10 cellular contexts compared by ENCODE assay signal in genomic region chr1:67441183-67441582, GRCh38. TPM values are rescaled to one million over a fixed set of nuclear protein-coding genes. Genes with fewer than 3 reads are reported as not detected.
DNase-seq lines count a peak whose midpoint lies in the region; ATAC-seq and TF ChIP-seq lines count a peak whose summit lies in the region.
"Had no signal": no experiment of that assay in that cellular context is flagged by ENCODE, and none has a peak within 500 bp of the region (broad histone marks: within the 10 kb centered on the region; RNA-seq: fewer than 3 reads in every experiment).

No MANE protein-coding gene starts in this region.

- H3K79me2 ChIP-seq in H9 (ENCODE audit: insufficient read depth, low read length) = no peaks in the 10 kb centered on the region

- H4K5ac ChIP-seq in H9 (ENCODE audit: insufficient read length, low read depth, low read length) = no peak overlapping the region

- no peak overlapping the region for H3K4ac ChIP-seq in H9 (ENCODE audit: low read depth, low read length)

- no peak overlapping the region for H2BK12ac ChIP-seq in H9 (ENCODE audit: insufficient read length, low read depth, low read length)

- no peaks in the 10 kb centered on the region for H3K23me2 ChIP-seq in H9 (ENCODE audit: insufficient read length, low read depth, low read length, poor library complexity, severe bottlenecking)

- H2BK120ac ChIP-seq in H9 (ENCODE audit: low read depth, low read length, poor library complexity, severe bottlenecking) = no peak overlapping the region

- no peak overlapping the region for H3K18ac ChIP-seq in H9 (ENCODE audit: insufficient read length, low read depth, low read length)

- no peak overlapping the region for H3K4me3 ChIP-seq in right cardiac atrium (ENCODE audit: low read length)

- no CpG with 5 or more reads among the region's 3 CpGs for WGBS in H9 (ENCODE audit: extremely low coverage, insufficient read length, low lambda C conversion rate)
- WGBS in right cardiac atrium = 47% methylated on average over 3 of the region's 3 CpGs

- BruUV-seq in Calu3 (replicated peaks; lab: Mats Ljungman, UMichigan) = no TSS peak

- peak overlapping the region; percentile 73 for H2AFZ ChIP-seq in H9 (ENCODE audit: low read length)

- H3K27ac Mint-ChIP-seq in Calu3 (ENCODE audit: unreplicated experiment) = no peak overlapping the region
- no peak overlapping the region; a peak in 2 of 7 replicates for H3K27ac Mint-ChIP-seq in H9
- no peak overlapping the region for H3K27ac Mint-ChIP-seq in activated T-helper 1 cell treated with anti-CD3 and anti-CD28 coated beads, Interleukin-12 subunit alpha, Interleukin-12 subunit beta, Interleukin-2, Interleukin-4 antibody, amounts not matched to agents 30 ng/mL and 10 ng/mL and 1 ng/mL, durations not matched to agents 14 hours and 24 hours and 36 hours

- H3K4me1 ChIP-seq in H9 (ENCODE audit: insufficient read depth, low read length) (no peaks in the 10 kb centered on the region), right cardiac atrium (ENCODE audit: control insufficient read depth, insufficient read depth, low read length) (no peaks in the 10 kb centered on the region)

- H2BK5ac ChIP-seq in H9 (ENCODE audit: insufficient read length, low read length) = no peak overlapping the region

- H3K4me1 Mint-ChIP-seq in Calu3 (ENCODE audit: low read depth, unreplicated experiment) (no peaks in the 10 kb centered on the region), H9 (peaks cover 6 to 10% of the 10 kb centered on the region in 2 experiments; a peak in 3 of 4 replicates)
- peaks cover 7% of the 10 kb centered on the region for H3K4me1 Mint-ChIP-seq in activated T-helper 1 cell treated with anti-CD3 and anti-CD28 coated beads, Interleukin-12 subunit alpha, Interleukin-12 subunit beta, Interleukin-2, Interleukin-4 antibody, amounts not matched to agents 30 ng/mL and 10 ng/mL and 1 ng/mL, durations not matched to agents 14 hours and 24 hours and 36 hours (ENCODE audit: low read depth)
- H3K4me1 Mint-ChIP-seq: neural crest cell had no signal

- TF ChIP-seq CTCF in Calu3 (IDR thresholded peaks at IDR 0.05; ENCODE audit: unreplicated experiment) = no peak
- no peak for TF ChIP-seq CTCF in H9 (conservative IDR thresholded peaks at IDR 0.05)

- no peaks in the 10 kb centered on the region for H3K9me3 Mint-ChIP-seq in Calu3 (ENCODE audit: low read depth, unreplicated experiment)
- H3K9me3 Mint-ChIP-seq in H9 = no peaks in the 10 kb centered on the region
- H3K9me3 Mint-ChIP-seq in activated T-helper 1 cell treated with anti-CD3 and anti-CD28 coated beads, Interleukin-12 subunit alpha, Interleukin-12 subunit beta, Interleukin-2, Interleukin-4 antibody, amounts not matched to agents 30 ng/mL and 10 ng/mL and 1 ng/mL, durations not matched to agents 14 hours and 24 hours and 36 hours = no peaks in the 10 kb centered on the region
- H3K9me3 Mint-ChIP-seq: neural crest cell had no signal

- no peak overlapping the region for H2BK20ac ChIP-seq in H9 (ENCODE audit: low read depth, low read length, poor library complexity, severe bottlenecking)

- H4K20me1 ChIP-seq in H9 (ENCODE audit: control insufficient read depth, insufficient read depth, insufficient read length) = no peaks in the 10 kb centered on the region

- no peak overlapping the region for H3K14ac ChIP-seq in H9 (ENCODE audit: insufficient read depth, low read length)

- H3K4me2 ChIP-seq in H9 (ENCODE audit: insufficient read depth, insufficient read length, low read length) = no peak overlapping the region

- H3K27me3 Mint-ChIP-seq in Calu3 (ENCODE audit: unreplicated experiment) = no peaks in the 10 kb centered on the region
- H3K27me3 Mint-ChIP-seq in H9 (ENCODE audit: low read depth) = no peaks in the 10 kb centered on the region
- no peaks in the 10 kb centered on the region for H3K27me3 Mint-ChIP-seq in activated T-helper 1 cell treated with anti-CD3 and anti-CD28 coated beads, Interleukin-12 subunit alpha, Interleukin-12 subunit beta, Interleukin-2, Interleukin-4 antibody, amounts not matched to agents 30 ng/mL and 10 ng/mL and 1 ng/mL, durations not matched to agents 14 hours and 24 hours and 36 hours (ENCODE audit: insufficient read depth)

- H3K79me1 ChIP-seq in H9 (ENCODE audit: insufficient read depth, low read depth, low read length, poor library complexity, severe bottlenecking) = no peaks in the 10 kb centered on the region

- intact Hi-C loops in Calu3 (cut with micrococcal nuclease; ENCODE audit: unreplicated experiment) = no loop called here
- intact Hi-C loops in right cardiac atrium (cut with DNase I) = no loop called here
- intact Hi-C loops in activated T-helper 1 cell treated with anti-CD3 and anti-CD28 coated beads, Interleukin-12 subunit alpha, Interleukin-12 subunit beta, Interleukin-2, Interleukin-4 antibody, amounts not matched to agents 30 ng/mL and 10 ng/mL and 1 ng/mL, durations not matched to agents 14 hours and 24 hours and 36 hours (cut with micrococcal nuclease) = no loop called here

- no peak overlapping the region for H4K8ac ChIP-seq in H9 (replicated peaks; ENCODE audit: insufficient read length, low read depth, low read length)

- H3T11ph ChIP-seq in H9 (ENCODE audit: low read length) = no peak overlapping the region

- H3K23ac ChIP-seq in H9 (ENCODE audit: insufficient read length, low read depth, low read length) = no peak overlapping the region

- H2AK5ac ChIP-seq in H9 (ENCODE audit: insufficient read length, low read length) = no peak overlapping the region

- H4K91ac ChIP-seq in H9 (ENCODE audit: insufficient read length, low read depth, low read length) = no peak overlapping the region

- H2BK15ac ChIP-seq in H9 (ENCODE audit: low read depth, low read length) = no peak overlapping the region

- H3K36me3 Mint-ChIP-seq in Calu3 (ENCODE audit: insufficient read depth, unreplicated experiment) (no peaks in the 10 kb centered on the region), H9 (ENCODE audit: insufficient read depth in 1 of 3, low read depth in 3 of 3) (no peaks in the 10 kb centered on the region)
- H3K36me3 Mint-ChIP-seq in activated T-helper 1 cell treated with anti-CD3 and anti-CD28 coated beads, Interleukin-12 subunit alpha, Interleukin-12 subunit beta, Interleukin-2, Interleukin-4 antibody, amounts not matched to agents 30 ng/mL and 10 ng/mL and 1 ng/mL, durations not matched to agents 14 hours and 24 hours and 36 hours (ENCODE audit: low read depth) = peaks cover 2% of the 10 kb centered on the region

- H3K27me3 ChIP-seq in H9 (ENCODE audit: insufficient read depth, low read length) (no peaks in the 10 kb centered on the region), right cardiac atrium (ENCODE audit: control insufficient read depth, insufficient read depth) (no peaks in the 10 kb centered on the region)

- no peak overlapping the region for H3K9ac ChIP-seq in H9 (ENCODE audit: extremely low read depth, insufficient read length, low read length)

- no peak overlapping the region for H3K56ac ChIP-seq in H9 (ENCODE audit: insufficient read length, low read depth, low read length)

- DNase-seq in Calu3 = peak; percentile 32
- no peak for DNase-seq in H9
- DNase-seq in activated CD4-positive, alpha-beta T cell treated with anti-CD3 and anti-CD28 coated beads for 4 hours = peak; percentile 57 to 75
- DNase-seq in right cardiac atrium = peak in 2 of 3 donors; percentile 62 to 76
- DNase-seq in stimulated activated naive CD4-positive, alpha-beta T cell (lab: John Stamatoyannopoulos, UW) = peak in 4 of 6 experiments; percentile 2 to 14 (median 4)
- no peak for DNase-seq in activated T-helper 1 cell treated with anti-CD3 and anti-CD28 coated beads, Interleukin-12 subunit alpha, Interleukin-12 subunit beta, Interleukin-2, Interleukin-4 antibody, amounts not matched to agents 30 ng/mL and 10 ng/mL and 1 ng/mL, durations not matched to agents 14 hours and 24 hours and 36 hours (ENCODE audit: low spot score)
- DNase-seq in HPDE6-E6E7 (ENCODE audit: extremely low spot score) = no peak
- no peak for DNase-seq in SIG-M5 treated with dmso at 0.1 percent for 504 hours (lab: John Stamatoyannopoulos, UW; ENCODE audit: unreplicated experiment)

- no peak overlapping the region for H3K27ac ChIP-seq in H9 (ENCODE audit: insufficient read length, low read depth, low read length)
- H3K27ac ChIP-seq in right cardiac atrium (ENCODE audit: low read length) = no peak overlapping the region

- ATAC-seq in right cardiac atrium = peak in 1 of 2 donors; percentile 37
- ATAC-seq: HCT116 had no signal

- CTCF ChIA-PET in Calu3 (lab: Charles Lee) = interaction anchor here (0.9 kb wide), 1 partner anchor 12 kb away, joined by 3 read pairs; no protein-coding TSS in a partner anchor

- H3K9me3 ChIP-seq in H9 (ENCODE audit: control insufficient read depth, low read depth, low read length) = no peaks in the 10 kb centered on the region
- H3K9me3 ChIP-seq in right cardiac atrium (ENCODE audit: control insufficient read depth, low read length) = no peaks in the 10 kb centered on the region

- H3K4me3 Mint-ChIP-seq in Calu3 (ENCODE audit: low read depth, unreplicated experiment) (no peak overlapping the region), H9 (no peak overlapping the region)
- H3K4me3 Mint-ChIP-seq in activated T-helper 1 cell treated with anti-CD3 and anti-CD28 coated beads, Interleukin-12 subunit alpha, Interleukin-12 subunit beta, Interleukin-2, Interleukin-4 antibody, amounts not matched to agents 30 ng/mL and 10 ng/mL and 1 ng/mL, durations not matched to agents 14 hours and 24 hours and 36 hours = no peak overlapping the region
- H3K4me3 Mint-ChIP-seq: neural crest cell had no signal

RNA-seq across cellular contexts. Expression of gene SERBP1, which starts 11.0 kb away (rescaled TPM):
- total RNA-seq in Calu3 (2022) (216 and 226 TPM in 2 replicates), H9 (2021) (495 and 500 TPM in 2 replicates), right cardiac atrium (100 to 1,000 TPM; 108 to 122 (median 114) TPM)
- polyA plus RNA-seq in right cardiac atrium = 77.0 TPM
- total RNA-seq in activated T-helper 1 cell treated with anti-CD3 and anti-CD28 coated beads, Interleukin-12 subunit alpha, Interleukin-12 subunit beta, Interleukin-2, Interleukin-4 antibody, amounts not matched to agents 30 ng/mL and 10 ng/mL and 1 ng/mL, durations not matched to agents 14 hours and 24 hours and 36 hours = 585 and 603 TPM in 2 replicates

Comparison
In these comparisons a context has a peak if more than half of its experiments do, and no peak if none do; other contexts are left out.
1. DNase-seq: peak in Calu3 (single experiment), activated CD4-positive, alpha-beta T cell treated with anti-CD3 and anti-CD28 coated beads for 4 hours (2 of 2), right cardiac atrium (2 of 3) and stimulated activated naive CD4-positive, alpha-beta T cell (4 of 6); none in H9 (single experiment), activated T-helper 1 cell treated with anti-CD3 and anti-CD28 coated beads, Interleukin-12 subunit alpha, Interleukin-12 subunit beta, Interleukin-2, Interleukin-4 antibody, amounts not matched to agents 30 ng/mL and 10 ng/mL and 1 ng/mL, durations not matched to agents 14 hours and 24 hours and 36 hours (single experiment), HPDE6-E6E7 (single experiment) and SIG-M5 treated with dmso at 0.1 percent for 504 hours (single experiment).